11 cellular contexts compared by ENCODE assay signal in genomic region chr12:53218551-53219114, GRCh38. TPM values are rescaled to one million over a fixed set of nuclear protein-coding genes. Genes with fewer than 3 reads are reported as not detected.
DNase-seq lines count a peak whose midpoint lies in the region; ATAC-seq and TF ChIP-seq lines count a peak whose summit lies in the region.
"Had no signal": no experiment of that assay in that cellular context is flagged by ENCODE, and none has a peak within 500 bp of the region (broad histone marks: within the 10 kb centered on the region; RNA-seq: fewer than 3 reads in every experiment).

No MANE protein-coding gene starts in this region.

- H3K27ac ChIP-seq in testis: peak overlapping the region; percentile 33 to 79
- H3K27ac ChIP-seq: C4-2B, SJCRH30 had no signal

- peak overlapping the region; percentile 97 for H3K27ac Mint-ChIP-seq in activated CD4-positive, alpha-beta T cell treated with anti-CD3 and anti-CD28 coated beads, Interleukin-2, amount 10 ng/mL, durations not matched to agents 24 days and 14 days
- H3K27ac Mint-ChIP-seq in brain: peak overlapping the region; percentile 74 to 95 (median 93)

- no peaks in the 10 kb centered on the region for H3K9me3 ChIP-seq in testis
- H3K9me3 ChIP-seq: SJCRH30 had no signal

- H3K9me3 Mint-ChIP-seq in activated CD4-positive, alpha-beta T cell treated with anti-CD3 and anti-CD28 coated beads, Interleukin-2, amount 10 ng/mL, durations not matched to agents 24 days and 14 days: no peaks in the 10 kb centered on the region
- H3K9me3 Mint-ChIP-seq in brain: peaks cover 0 to 3% (median 0%) of the 10 kb centered on the region in 5 experiments

- H3K27me3 ChIP-seq in kidney epithelial cell (ENCODE audit: control insufficient read depth, insufficient read depth, low read length): no peaks in the 10 kb centered on the region
- H3K27me3 ChIP-seq in testis: no peaks in the 10 kb centered on the region

- H3K27me3 Mint-ChIP-seq in activated CD4-positive, alpha-beta T cell treated with anti-CD3 and anti-CD28 coated beads, Interleukin-2, amount 10 ng/mL, durations not matched to agents 24 days and 14 days: peaks cover 1% of the 10 kb centered on the region
- peaks cover 27% of the 10 kb centered on the region for H3K27me3 Mint-ChIP-seq in brain

- no peak for DNase-seq in activated CD4-positive, alpha-beta T cell treated with anti-CD3 and anti-CD28 coated beads, Interleukin-2, amount 10 ng/mL, durations not matched to agents 24 days and 14 days
- DNase-seq in activated CD4-positive, alpha-beta T cell treated with anti-CD3 and anti-CD28 coated beads, Interleukin-2, amount 50 U/mL, for 4 hours: no peak
- DNase-seq in kidney epithelial cell (ENCODE audit: low read depth) (no peak), testis (no peak), kidney glomerular epithelial cell (lab: John Stamatoyannopoulos, UW) (no peak), SIG-M5 (lab: John Stamatoyannopoulos, UW) (no peak)

- peak overlapping the region; percentile 97 for H3K4me3 Mint-ChIP-seq in activated CD4-positive, alpha-beta T cell treated with anti-CD3 and anti-CD28 coated beads, Interleukin-2, amount 10 ng/mL, durations not matched to agents 24 days and 14 days
- peak overlapping the region; percentile 89 to 97 (median 91) for H3K4me3 Mint-ChIP-seq in brain

- no peaks in the 10 kb centered on the region for H3K36me3 ChIP-seq in kidney epithelial cell (ENCODE audit: control insufficient read depth, insufficient read depth, low read length)
- H3K36me3 ChIP-seq in testis (ENCODE audit: low read depth, missing control alignments): no peaks in the 10 kb centered on the region
- H3K36me3 ChIP-seq: SJCRH30 had no signal

- H3K4me3 ChIP-seq in kidney epithelial cell (ENCODE audit: low read depth, low read length) (peak overlapping the region; percentile 48), testis (peak overlapping the region; percentile 54 to 59)

- intact Hi-C loops in activated CD4-positive, alpha-beta T cell treated with anti-CD3 and anti-CD28 coated beads, Interleukin-2, amount 10 ng/mL, durations not matched to agents 24 days and 14 days (cut with micrococcal nuclease): loop anchor here (1.0 to 5.0 kb wide), 8 partner anchors 9 to 234 kb away; partner anchors contain the start of genes CSAD, ESPL1, PCBP2 and ZNF740
- intact Hi-C loops in testis (cut with DNase I; ENCODE audit: low total_unique reads): loop anchor here (5.0 to 10.0 kb wide), 2 partner anchors 34 to 56 kb away; a partner anchor contains a TSS

- peaks cover 22% of the 10 kb centered on the region for H3K4me1 ChIP-seq in testis

- ATAC-seq in HG02588 (IDR thresholded peaks at IDR 0.05; ENCODE audit: unreplicated experiment): no peak

- no peak for TF ChIP-seq CTCF in brain (conservative IDR thresholded peaks at IDR 0.05)
- TF ChIP-seq CTCF in kidney epithelial cell (IDR thresholded peaks at IDR 0.05; ENCODE audit: insufficient read depth, low read length, poor library complexity, severe bottlenecking): no peak
- TF ChIP-seq CTCF in testis (IDR thresholded peaks at IDR 0.05): no peak

- TF ChIP-seq POLR2A in testis (IDR thresholded peaks at IDR 0.05): no peak

- WGBS in testis, 2 donors: 21 to 22% methylated on average over 25 of the region's 25 CpGs

- H3K4me1 Mint-ChIP-seq in activated CD4-positive, alpha-beta T cell treated with anti-CD3 and anti-CD28 coated beads, Interleukin-2, amount 10 ng/mL, durations not matched to agents 24 days and 14 days: peaks cover 81% of the 10 kb centered on the region
- peaks cover 60% of the 10 kb centered on the region for H3K4me1 Mint-ChIP-seq in brain

- H3K36me3 Mint-ChIP-seq in activated CD4-positive, alpha-beta T cell treated with anti-CD3 and anti-CD28 coated beads, Interleukin-2, amount 10 ng/mL, durations not matched to agents 24 days and 14 days (ENCODE audit: low read depth): peaks cover 41% of the 10 kb centered on the region
- H3K36me3 Mint-ChIP-seq in brain: no peaks in the 10 kb centered on the region

RNA-seq across cellular contexts. Expression of gene ITGB7, which starts 11.6 kb away (rescaled TPM):
- total RNA-seq in activated CD4-positive, alpha-beta T cell treated with anti-CD3 and anti-CD28 coated beads, Interleukin-2, amount 10 ng/mL, durations not matched to agents 24 days and 14 days: 226 and 239 TPM in 2 replicates
- polyA plus RNA-seq in brain (ENCODE audit: insufficient read depth, low read depth, low replicate concordance): 0.39 TPM
- total RNA-seq in kidney epithelial cell: 0.75 and 1.6 TPM in 2 replicates
- total RNA-seq in testis: 1 to 10 TPM in 1 of 2 donors, under 1 TPM in 1; 0.24 to 1.2 TPM
- 3.7 TPM for polyA plus RNA-seq in testis (ENCODE audit: insufficient read depth, low read depth, low replicate concordance)
- total RNA-seq: glomerular endothelial cell, SJCRH30 had no signal

RNA-seq across cellular contexts. Expression of gene RARG, which starts 13.4 kb away (rescaled TPM):
- 57.2 and 58.5 TPM in 2 replicates for total RNA-seq in activated CD4-positive, alpha-beta T cell treated with anti-CD3 and anti-CD28 coated beads, Interleukin-2, amount 10 ng/mL, durations not matched to agents 24 days and 14 days
- polyA plus RNA-seq in brain (ENCODE audit: insufficient read depth, low read depth, low replicate concordance) (4.1 TPM), testis (ENCODE audit: insufficient read depth, low read depth, low replicate concordance) (13.6 TPM)
- total RNA-seq in kidney epithelial cell (6.1 and 6.9 TPM in 2 replicates), testis (10 to 100 TPM; 12.1 to 12.5 TPM)

RNA-seq across cellular contexts. Expression of gene CSAD, which starts 37.9 kb away (rescaled TPM):
- total RNA-seq in activated CD4-positive, alpha-beta T cell treated with anti-CD3 and anti-CD28 coated beads, Interleukin-2, amount 10 ng/mL, durations not matched to agents 24 days and 14 days: 21.6 and 25.6 TPM in 2 replicates
- polyA plus RNA-seq in brain (ENCODE audit: insufficient read depth, low read depth, low replicate concordance) (2.6 TPM), testis (ENCODE audit: insufficient read depth, low read depth, low replicate concordance) (34.9 TPM)
- total RNA-seq in kidney epithelial cell (5.3 and 9.1 TPM in 2 replicates), testis (10 to 100 TPM; 73.9 to 93.7 TPM)

RNA-seq across cellular contexts. Expression of gene ZNF740, which starts 38.1 kb away (rescaled TPM):
- 44.0 and 50.5 TPM in 2 replicates for total RNA-seq in activated CD4-positive, alpha-beta T cell treated with anti-CD3 and anti-CD28 coated beads, Interleukin-2, amount 10 ng/mL, durations not matched to agents 24 days and 14 days
- polyA plus RNA-seq in brain (ENCODE audit: insufficient read depth, low read depth, low replicate concordance) (11.0 TPM), testis (ENCODE audit: insufficient read depth, low read depth, low replicate concordance) (15.6 TPM)
- total RNA-seq in kidney epithelial cell (9.1 and 9.9 TPM in 2 replicates), testis (10 to 100 TPM; 19.8 to 27.2 TPM)

RNA-seq across cellular contexts. Expression of gene ESPL1, which starts 49.5 kb away (rescaled TPM):
- total RNA-seq in activated CD4-positive, alpha-beta T cell treated with anti-CD3 and anti-CD28 coated beads, Interleukin-2, amount 10 ng/mL, durations not matched to agents 24 days and 14 days: 71.8 and 76.7 TPM in 2 replicates
- polyA plus RNA-seq in brain (ENCODE audit: insufficient read depth, low read depth, low replicate concordance) (11.8 TPM), testis (ENCODE audit: insufficient read depth, low read depth, low replicate concordance) (30.5 TPM)
- total RNA-seq in kidney epithelial cell (2.2 and 4.0 TPM in 2 replicates), testis (10 to 100 TPM; 16.5 to 24.5 TPM)

Comparison
In these comparisons a context has a peak if more than half of its experiments do, and no peak if none do; other contexts are left out.
1. RNA of gene ITGB7, which starts 11.6 kb away (total RNA-seq): 226 to 239 TPM in activated CD4-positive, alpha-beta T cell treated with anti-CD3 and anti-CD28 coated beads, Interleukin-2, amount 10 ng/mL, durations not matched to agents 24 days and 14 days; 0.75 to 1.6 TPM in kidney epithelial cell and 0.24 to 1.2 TPM in testis; every median in the first group is over 10 times any median in the second.